In the genomic region with DNA sequence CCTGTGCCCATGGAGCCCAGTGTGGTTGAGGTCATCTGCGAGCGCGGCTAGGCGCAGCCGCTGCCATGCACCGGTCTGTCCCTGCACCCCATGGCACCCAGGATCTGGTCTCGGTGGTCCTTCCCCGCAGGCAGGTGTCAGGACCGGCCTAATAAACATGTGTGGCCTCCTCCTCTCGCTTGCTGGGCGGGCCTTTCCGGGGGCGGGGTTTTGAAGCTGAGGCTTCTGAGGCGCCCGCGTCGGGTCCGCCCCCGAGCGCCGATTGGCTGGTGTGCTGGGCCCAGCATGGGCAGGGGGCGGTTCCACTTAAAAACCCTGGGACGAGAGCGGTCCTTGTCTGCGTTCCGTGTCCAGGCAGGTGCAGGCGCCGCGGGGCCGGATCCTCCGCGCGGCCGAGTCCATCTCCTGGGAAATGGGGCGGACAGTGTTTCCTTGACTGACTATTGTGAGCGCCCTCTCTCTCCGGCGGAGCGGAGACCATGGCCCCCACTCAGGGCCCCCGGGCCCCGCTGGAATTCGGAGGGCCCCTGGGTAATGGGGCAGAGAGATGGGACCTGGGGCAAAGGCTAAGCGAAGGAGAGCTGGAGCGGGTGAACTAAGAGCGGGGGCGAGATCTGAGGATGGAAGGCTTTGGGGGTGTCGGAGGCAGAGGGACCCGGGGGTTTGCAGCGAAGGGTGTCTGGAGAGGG, we compare ENCODE assay signal across 8 cellular contexts. TPM values are rescaled to one million over a fixed set of nuclear protein-coding genes. Genes with fewer than 3 reads are reported as not detected.
DNase-seq lines count a peak whose midpoint lies in the region; TF ChIP-seq lines count a peak whose summit lies in the region.

A gene (plus strand): TSS at position 336 of the 689 bp plus-strand sequence. CDS start 144 bp downstream, at position 480.

- H3K27ac ChIP-seq in DOHH2 (ENCODE audit: low read depth, low read length) (peak within 1 kb of the TSS; percentile 83), SK-N-SH (ENCODE audit: low read depth in 2 of 2, low read length in 1 of 2) (peak within 1 kb of the TSS in 1 of 2 experiments; percentile 89; a peak in 2 of 4 replicates)

- no peak within 1 kb of the TSS for H2AFZ ChIP-seq in SK-N-SH (ENCODE audit: low read depth)

- H3K36me3 ChIP-seq in DOHH2 (ENCODE audit: control insufficient read depth, low read length), result peaks cover 61% of the 10 kb centered on the region
- H3K36me3 ChIP-seq in HAP-1 (replicated peaks), result peaks cover 30% of the 10 kb centered on the region
- H3K36me3 ChIP-seq in SK-N-SH (replicated peaks in 1 of 2; ENCODE audit: control insufficient read depth in 1 of 2, insufficient read depth in 2 of 2, low read length in 1 of 2), result peaks cover 7 to 31% of the 10 kb centered on the region in 2 experiments

- H4K20me1 ChIP-seq in DOHH2 (ENCODE audit: control insufficient read depth, insufficient read depth, low read depth, low read length) (no peaks in the 10 kb centered on the region), SK-N-SH (ENCODE audit: insufficient read depth) (peaks cover 6% of the 10 kb centered on the region; the same call in 1 of the 2 replicates)

- peaks cover 13% of the 10 kb centered on the region for H3F3A ChIP-seq in DOHH2 (ENCODE audit: control insufficient read depth, insufficient read depth)
- peaks cover 13% of the 10 kb centered on the region for H3F3A ChIP-seq in SK-N-SH (replicated peaks; ENCODE audit: insufficient read depth)

- 17% methylated on average over 14 of the region's 49 CpGs for WGBS in SK-N-SH (ENCODE audit: low lambda C conversion rate)

- H3K36me3 Mint-ChIP-seq in activated naive CD4-positive, alpha-beta T cell treated with anti-CD3 and anti-CD28 coated beads, Interleukin-2, amount 50 U/mL, for 24 hours, result peaks cover 5% of the 10 kb centered on the region

- TF ChIP-seq CTCF in DOHH2 (IDR thresholded peaks at IDR 0.05; ENCODE audit: low read depth, low read length, poor library complexity, severe bottlenecking) (no peak), SK-N-SH (IDR thresholded peaks at IDR 0.05) (no peak)

- H3K9me3 Mint-ChIP-seq in activated naive CD4-positive, alpha-beta T cell treated with anti-CD3 and anti-CD28 coated beads, Interleukin-2, amount 50 U/mL, for 24 hours, result no peaks in the 10 kb centered on the region

- peak within 1 kb of the TSS; percentile 87 for H3K4me3 Mint-ChIP-seq in activated naive CD4-positive, alpha-beta T cell treated with anti-CD3 and anti-CD28 coated beads, Interleukin-2, amount 50 U/mL, for 24 hours

- DNase-seq in HAP-1 (ENCODE audit: low spot score in 2 of 2) (peak; percentile 92 to 99), NCI-H1092 (lab: John Stamatoyannopoulos, UW) (peak; percentile 98), SK-N-SH (peak; percentile 98), germinal center (ENCODE audit: low spot score) (peak; percentile 97), occipital lobe (lab: John Stamatoyannopoulos, UW) (peak; percentile 96), superior temporal gyrus (ENCODE audit: extremely low spot score) (peak; percentile 98)

- H3K9me2 ChIP-seq in DOHH2 (replicated peaks; ENCODE audit: control insufficient read depth, low read length) (no peaks in the 10 kb centered on the region), SK-N-SH (no peaks in the 10 kb centered on the region)

- H3K9me3 ChIP-seq in DOHH2 (ENCODE audit: control insufficient read depth, insufficient read depth, low read length) (no peaks in the 10 kb centered on the region), HAP-1 (no peaks in the 10 kb centered on the region), SK-N-SH (no peaks in the 10 kb centered on the region)

- H3K27me3 Mint-ChIP-seq in activated naive CD4-positive, alpha-beta T cell treated with anti-CD3 and anti-CD28 coated beads, Interleukin-2, amount 50 U/mL, for 24 hours, result no peaks in the 10 kb centered on the region

- no peak for TF ChIP-seq EP300 in SK-N-SH (IDR thresholded peaks at IDR 0.05; ENCODE audit: borderline replicate concordance in 1 of 2, low read depth in 1 of 2, low read length in 1 of 2)

- in situ Hi-C loops in HAP-1 (cut with MboI; ENCODE audit: low sequenced_read_pairs), result loop anchor here (10.0 to 25.0 kb wide), 2 partner anchors 267 to 849 kb away; a partner anchor contains a TSS

- POLR2A ChIA-PET in SK-N-SH (lab: Yijun Ruan, JAX), result interaction anchor here (0.6 to 4.1 kb wide), 12 partner anchors 9 to 230 kb away, joined by 3 to 27 read pairs (median 4); a partner anchor contains a TSS

- H3K27me3 ChIP-seq in DOHH2 (ENCODE audit: control insufficient read depth, low read length) (no peaks in the 10 kb centered on the region), HAP-1 (ENCODE audit: low read depth) (no peaks in the 10 kb centered on the region), SK-N-SH (ENCODE audit: insufficient read depth) (no peaks in the 10 kb centered on the region)

- peaks cover 46% of the 10 kb centered on the region for H3K79me2 ChIP-seq in DOHH2 (ENCODE audit: control insufficient read depth, low read length)
- H3K79me2 ChIP-seq in SK-N-SH (ENCODE audit: insufficient read depth), result peaks cover 15% of the 10 kb centered on the region

- H3K4me2 ChIP-seq in DOHH2 (ENCODE audit: low read length) (peak within 1 kb of the TSS; percentile 98), SK-N-SH (peak within 1 kb of the TSS; percentile 93)

- CTCF ChIA-PET in SK-N-SH (lab: Yijun Ruan, JAX), result interaction anchor here (0.6 to 6.1 kb wide), 30 partner anchors 9 to 323 kb away, joined by 3 to 150 read pairs (median 3); a partner anchor contains a TSS

- H3K4me1 ChIP-seq in DOHH2 (ENCODE audit: control insufficient read depth, low read length) (peaks cover 52% of the 10 kb centered on the region), HAP-1 (peaks cover 23% of the 10 kb centered on the region), SK-N-SH (ENCODE audit: control insufficient read depth in 1 of 2, insufficient read depth in 2 of 2, low read depth in 1 of 2, low read length in 1 of 2) (peaks cover 13 to 50% of the 10 kb centered on the region in 2 experiments; a peak in 3 of 4 replicates)

- H3K4me3 ChIP-seq in DOHH2 (ENCODE audit: low read length) (peak within 1 kb of the TSS; percentile 83), HAP-1 (peak within 1 kb of the TSS; percentile 75), SK-N-SH (ENCODE audit: low read depth in 2 of 2, low read length in 1 of 2) (peak within 1 kb of the TSS; percentile 64 to 83)

- H3K4me1 Mint-ChIP-seq in activated naive CD4-positive, alpha-beta T cell treated with anti-CD3 and anti-CD28 coated beads, Interleukin-2, amount 50 U/mL, for 24 hours, result peaks cover 46% of the 10 kb centered on the region

- H3K9ac ChIP-seq in SK-N-SH, result peak within 1 kb of the TSS; percentile 38

- H3K27ac Mint-ChIP-seq in activated naive CD4-positive, alpha-beta T cell treated with anti-CD3 and anti-CD28 coated beads, Interleukin-2, amount 50 U/mL, for 24 hours, result peak within 1 kb of the TSS; percentile 59

- TF ChIP-seq RAD21 in SK-N-SH (IDR thresholded peaks at IDR 0.05; ENCODE audit: low read length), result no peak

TF ChIP-seq in SK-N-SH, 30 proteins besides CTCF, POLR2A, EP300 and RAD21 (continues in another document):
- TF ChIP-seq NFIC (IDR thresholded peaks at IDR 0.05; ENCODE audit: borderline replicate concordance), result no peak
- TF ChIP-seq POLR2AphosphoS5 (IDR thresholded peaks at IDR 0.05; ENCODE audit: low read depth, low read length), result peak; percentile 99
- no peak for TF ChIP-seq GATA2 (CRISPR knock-in tag; IDR thresholded peaks at IDR 0.05)
- TF ChIP-seq, protein P1, sequence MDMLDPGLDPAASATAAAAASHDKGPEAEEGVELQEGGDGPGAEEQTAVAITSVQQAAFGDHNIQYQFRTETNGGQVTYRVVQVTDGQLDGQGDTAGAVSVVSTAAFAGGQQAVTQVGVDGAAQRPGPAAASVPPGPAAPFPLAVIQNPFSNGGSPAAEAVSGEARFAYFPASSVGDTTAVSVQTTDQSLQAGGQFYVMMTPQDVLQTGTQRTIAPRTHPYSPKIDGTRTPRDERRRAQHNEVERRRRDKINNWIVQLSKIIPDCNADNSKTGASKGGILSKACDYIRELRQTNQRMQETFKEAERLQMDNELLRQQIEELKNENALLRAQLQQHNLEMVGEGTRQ (IDR thresholded peaks at IDR 0.05; ENCODE audit: borderline replicate concordance, low read depth, low read length), result no peak; the same call in 1 of the 2 replicates
- TF ChIP-seq, protein P2, sequence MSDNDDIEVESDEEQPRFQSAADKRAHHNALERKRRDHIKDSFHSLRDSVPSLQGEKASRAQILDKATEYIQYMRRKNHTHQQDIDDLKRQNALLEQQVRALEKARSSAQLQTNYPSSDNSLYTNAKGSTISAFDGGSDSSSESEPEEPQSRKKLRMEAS (IDR thresholded peaks at IDR 0.05; ENCODE audit: low read depth), result 0 out of 2 replicates have a peak, but pooled peaks have one; percentile 32
- TF ChIP-seq, protein P3, sequence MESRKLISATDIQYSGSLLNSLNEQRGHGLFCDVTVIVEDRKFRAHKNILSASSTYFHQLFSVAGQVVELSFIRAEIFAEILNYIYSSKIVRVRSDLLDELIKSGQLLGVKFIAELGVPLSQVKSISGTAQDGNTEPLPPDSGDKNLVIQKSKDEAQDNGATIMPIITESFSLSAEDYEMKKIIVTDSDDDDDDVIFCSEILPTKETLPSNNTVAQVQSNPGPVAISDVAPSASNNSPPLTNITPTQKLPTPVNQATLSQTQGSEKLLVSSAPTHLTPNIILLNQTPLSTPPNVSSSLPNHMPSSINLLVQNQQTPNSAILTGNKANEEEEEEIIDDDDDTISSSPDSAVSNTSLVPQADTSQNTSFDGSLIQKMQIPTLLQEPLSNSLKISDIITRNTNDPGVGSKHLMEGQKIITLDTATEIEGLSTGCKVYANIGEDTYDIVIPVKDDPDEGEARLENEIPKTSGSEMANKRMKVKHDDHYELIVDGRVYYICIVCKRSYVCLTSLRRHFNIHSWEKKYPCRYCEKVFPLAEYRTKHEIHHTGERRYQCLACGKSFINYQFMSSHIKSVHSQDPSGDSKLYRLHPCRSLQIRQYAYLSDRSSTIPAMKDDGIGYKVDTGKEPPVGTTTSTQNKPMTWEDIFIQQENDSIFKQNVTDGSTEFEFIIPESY (IDR thresholded peaks at IDR 0.05; ENCODE audit: borderline replicate concordance, low read depth), result no peak
- TF ChIP-seq FOSL2 (IDR thresholded peaks at IDR 0.05; ENCODE audit: borderline replicate concordance, low read depth), result no peak
- no peak for TF ChIP-seq RCOR1 (IDR thresholded peaks at IDR 0.05; ENCODE audit: low read length)
- TF ChIP-seq MEF2A (IDR thresholded peaks at IDR 0.05; ENCODE audit: borderline replicate concordance, low read depth), result no peak
- no peak for TF ChIP-seq NRF1 (IDR thresholded peaks at IDR 0.05; ENCODE audit: low read depth, low read length)
- TF ChIP-seq FOXJ3 (CRISPR knock-in tag; IDR thresholded peaks at IDR 0.05), result no peak

RNA-seq across cellular contexts. Expression of the gene that starts here (rescaled TPM):
- polyA plus RNA-seq in SK-N-SH (2012; rRNA removed), result 87.8 and 90.0 TPM in 2 replicates
- polyA plus RNA-seq in SK-N-SH (2012; cell fraction: cytosol; rRNA removed), result 38.0 and 59.9 TPM in 2 replicates
- 161 and 164 TPM in 2 replicates for polyA plus RNA-seq in SK-N-SH (2012; cell fraction: nucleus; rRNA removed)
- 54.3 TPM for total RNA-seq in occipital lobe
